Comparison of ENCODE assay signal across 9 cellular contexts in genomic region chr17:79607941-79608728, GRCh38. TPM values are rescaled to one million over a fixed set of nuclear protein-coding genes. Genes with fewer than 3 reads are reported as not detected.
DNase-seq lines count a peak whose midpoint lies in the region; ATAC-seq, FAIRE-seq and TF ChIP-seq lines count a peak whose summit lies in the region.
"Had no signal": no experiment of that assay in that cellular context is flagged by ENCODE, and none has a peak within 500 bp of the region (broad histone marks: within the 10 kb centered on the region; RNA-seq: fewer than 3 reads in every experiment).

No MANE protein-coding gene starts in this region.

- H3K27ac ChIP-seq in esophagus squamous epithelium: peak overlapping the region in 2 of 4 donors; percentile 9 to 55
- no peak overlapping the region for H3K27ac ChIP-seq in pancreas

- WGBS in esophagus squamous epithelium, 2 donors: 0 to 33% methylated on average over 1 to 3 of the region's 39 CpGs
- WGBS in pancreas, 2 donors: 11 to 12% methylated on average over 35 to 39 of the region's 39 CpGs

- intact Hi-C loops in esophagus squamous epithelium (cut with DNase I) (no loop called here), pancreas (cut with DNase I) (no loop called here)

- peak in 3 of 4 donors; percentile 58 to 85 (median 60) for ATAC-seq in pancreas
- ATAC-seq in HG03025 (IDR thresholded peaks at IDR 0.05; ENCODE audit: low FRiP score, unreplicated experiment): no peak
- no peak for ATAC-seq in HG02973 (IDR thresholded peaks at IDR 0.05; ENCODE audit: unreplicated experiment)

- H3K9me3 ChIP-seq in esophagus squamous epithelium (no peaks in the 10 kb centered on the region), pancreas (no peaks in the 10 kb centered on the region)

- H3K4me3 ChIP-seq in esophagus squamous epithelium: peak overlapping the region in 3 of 4 donors; percentile 34 to 57 (median 46)
- H3K4me3 ChIP-seq in pancreas: no peak overlapping the region

- DNase-seq in GM03348 (ENCODE audit: low spot score) (peak; percentile 67), NCI-H460 (ENCODE audit: extremely low read depth, low read depth) (peak; percentile 54), esophagus squamous epithelium (lab: John Stamatoyannopoulos, UW) (no peak), pancreas (no peak), GDM1 (lab: John Stamatoyannopoulos, UW) (no peak)
- DNase-seq: NCI-H187 had no signal

- peaks cover 0 to 53% (median 0%) of the 10 kb centered on the region in 3 donors for H3K4me1 ChIP-seq in esophagus squamous epithelium
- H3K4me1 ChIP-seq in pancreas: no peaks in the 10 kb centered on the region

- TF ChIP-seq POLR2A in esophagus squamous epithelium (IDR thresholded peaks at IDR 0.05): no peak

- H3K27me3 ChIP-seq in esophagus squamous epithelium (peaks cover 7 to 100% (median 28%) of the 10 kb centered on the region in 4 donors), pancreas (peaks cover 0 to 18% (median 6%) of the 10 kb centered on the region in 4 donors)

- TF ChIP-seq CTCF in esophagus squamous epithelium (IDR thresholded peaks at IDR 0.05): peak in 1 of 6 experiments; percentile 6
- TF ChIP-seq CTCF in pancreas (IDR thresholded peaks at IDR 0.05): no peak

- no peak for FAIRE-seq in pancreas (lab: Jason Lieb, UNC)
- FAIRE-seq: islet of Langerhans had no signal

- H3K36me3 ChIP-seq in esophagus squamous epithelium: no peaks in the 10 kb centered on the region
- no peaks in the 10 kb centered on the region for H3K36me3 ChIP-seq in pancreas

RNA-seq across cellular contexts. Expression of gene RBFOX3, which starts 2.7 kb away (rescaled TPM):
- 0.07 and 0.32 TPM in 2 replicates for total RNA-seq in NCI-H460 (2014; rRNA removed; shearing (Covaris generic))
- polyA plus RNA-seq in NCI-H460 (2014; cell fraction: nucleus; rRNA removed): not detected in 2 replicates
- total RNA-seq in esophagus squamous epithelium (1 to 10 TPM in 2 of 4 donors, under 1 TPM in 1, not detected in 1; 0.11 to 5.3 (median 1.3) TPM), pancreas (under 1 TPM; 0.09 to 0.63 (median 0.24) TPM)
- polyA plus RNA-seq in pancreas: 1 to 10 TPM; 1.0 to 2.2 TPM

Comparison
In these comparisons a context has a peak if more than half of its experiments do, and no peak if none do; other contexts are left out.
1. DNase-seq: peak in GM03348 (single experiment) and NCI-H460 (single experiment); none in esophagus squamous epithelium (single experiment), pancreas (0 of 6) and GDM1 (single experiment).
2. H3K4me3 ChIP-seq: peak in esophagus squamous epithelium (3 of 4); none in pancreas (0 of 4).
3. ATAC-seq: peak in pancreas (3 of 4); none in HG03025 (single experiment) and HG02973 (single experiment).